In genomic region chr6:130852844-130853554, GRCh38 we compare ENCODE assay signal across 28 cellular contexts. TPM values are rescaled to one million over a fixed set of nuclear protein-coding genes. Genes with fewer than 3 reads are reported as not detected.
A peak's percentile ranks its signal among the peaks of the same experiment; 100 is the strongest.
DNase-seq lines count a peak whose midpoint lies in the region; ATAC-seq and TF ChIP-seq lines count a peak whose summit lies in the region.
"Had no signal": no experiment of that assay in that cellular context is flagged by ENCODE, and none has a peak within 500 bp of the region (broad histone marks: within the 10 kb centered on the region; RNA-seq: fewer than 3 reads in every experiment).

No MANE protein-coding gene starts in this region.

- H3K27me3 Mint-ChIP-seq in HFFc6 (ENCODE audit: insufficient read depth) = no peaks in the 10 kb centered on the region; the same call in 1 of the 2 replicates
- H3K27me3 Mint-ChIP-seq: activated naive CD4-positive, alpha-beta T cell treated with anti-CD3 and anti-CD28 coated beads, Interleukin-2, amount 50 U/mL, for 24 hours; activated T-helper 17 cell treated with anti-CD3 and anti-CD28 coated beads, Interleukin-2, amount 50 U/mL, for 72 hours; memory B cell had no signal

- no peaks in the 10 kb centered on the region for H3K9me3 Mint-ChIP-seq in HFFc6
- H3K9me3 Mint-ChIP-seq: activated naive CD4-positive, alpha-beta T cell treated with anti-CD3 and anti-CD28 coated beads, Interleukin-2, amount 50 U/mL, for 24 hours; activated T-helper 17 cell treated with anti-CD3 and anti-CD28 coated beads, Interleukin-2, amount 50 U/mL, for 72 hours had no signal

- peaks cover 14% of the 10 kb centered on the region for H3K36me3 Mint-ChIP-seq in HFFc6 (ENCODE audit: low read depth)

- no peak for TF ChIP-seq POLR2A in thyroid gland (IDR thresholded peaks at IDR 0.05)

- H3K27ac Mint-ChIP-seq in HFFc6 = peak overlapping the region; percentile 76; the same call in 1 of the 2 replicates
- H3K27ac Mint-ChIP-seq: activated naive CD4-positive, alpha-beta T cell treated with anti-CD3 and anti-CD28 coated beads, Interleukin-2, amount 50 U/mL, for 24 hours; activated T-helper 17 cell treated with anti-CD3 and anti-CD28 coated beads, Interleukin-2, amount 50 U/mL, for 72 hours; memory B cell had no signal

- no peaks in the 10 kb centered on the region for H3K4me1 ChIP-seq in thyroid gland
- H3K4me1 ChIP-seq: breast epithelium, prostate gland had no signal

- intact Hi-C loops in thyroid gland (cut with DNase I) = no loop called here

- H3K4me3 Mint-ChIP-seq in HFFc6 = no peak overlapping the region
- H3K4me3 Mint-ChIP-seq: activated naive CD4-positive, alpha-beta T cell treated with anti-CD3 and anti-CD28 coated beads, Interleukin-2, amount 50 U/mL, for 24 hours; activated T-helper 17 cell treated with anti-CD3 and anti-CD28 coated beads, Interleukin-2, amount 50 U/mL, for 72 hours; memory B cell had no signal

- no peak overlapping the region for H3K4me3 ChIP-seq in thyroid gland (replicated peaks in 1 of 3)
- H3K4me3 ChIP-seq: breast epithelium, prostate gland, sigmoid colon had no signal

- H3K9me3 ChIP-seq in thyroid gland = no peaks in the 10 kb centered on the region
- H3K9me3 ChIP-seq: breast epithelium, prostate gland, sigmoid colon had no signal

- H3K4me1 Mint-ChIP-seq in HFFc6 (ENCODE audit: low read depth) = peaks cover 52% of the 10 kb centered on the region
- H3K4me1 Mint-ChIP-seq: activated T-helper 17 cell treated with anti-CD3 and anti-CD28 coated beads, Interleukin-2, amount 50 U/mL, for 72 hours had no signal

- DNase-seq in HFFc6 (no peak), amniotic epithelial cell (ENCODE audit: low read depth) (peak; percentile 73), left lobe of liver (ENCODE audit: low spot score) (no peak), thyroid gland (no peak)
- DNase-seq in activated naive CD4-positive, alpha-beta T cell (lab: John Stamatoyannopoulos, UW) = no peak
- DNase-seq: activated CD4-positive, alpha-beta T cell treated with anti-CD3 and anti-CD28 coated beads for 4 hours; amygdala; DMS79 treated with DMSO at 0.1 percent for 48 hours; effector CD4-positive, alpha-beta T cell; GOT3; hypothalamus; NCI-H146; NCI-H2107; NCI-H748 treated with DMSO at 0.1 percent for 48 hours; Right ventricle myocardium superior; sigmoid colon; stimulated activated CD4-positive, alpha-beta T cell treated with anti-CD3 and anti-CD28 coated beads, Interleukin-4, amount 100 ng/mL, for 1 hour; trophoblast cell had no signal

- peak; percentile 27 for ATAC-seq in left lobe of liver
- no peak for ATAC-seq in HG03108 (IDR thresholded peaks at IDR 0.05; ENCODE audit: unreplicated experiment)
- ATAC-seq in HG03039 (IDR thresholded peaks at IDR 0.05; ENCODE audit: unreplicated experiment) = no peak
- ATAC-seq: activated T-helper 17 cell treated with anti-CD3 and anti-CD28 coated beads, Interleukin-2, amount 50 U/mL, for 72 hours; Panc1 had no signal

- TF ChIP-seq CTCF in HFFc6 (IDR thresholded peaks at IDR 0.05) (no peak), thyroid gland (IDR thresholded peaks at IDR 0.05) (no peak)

- no peaks in the 10 kb centered on the region for H3K36me3 ChIP-seq in thyroid gland
- H3K36me3 ChIP-seq: breast epithelium, prostate gland had no signal

- H3K27me3 ChIP-seq in thyroid gland = no peaks in the 10 kb centered on the region
- H3K27me3 ChIP-seq: breast epithelium, sigmoid colon had no signal

- no peak overlapping the region for H3K27ac ChIP-seq in thyroid gland
- H3K27ac ChIP-seq: breast epithelium, C4-2B, prostate gland, sigmoid colon had no signal

- 56 to 64% methylated on average over 7 of the region's 7 CpGs for WGBS in thyroid gland, 2 donors

RNA-seq across cellular contexts. Expression of gene SMLR1, which starts 25.8 kb away (rescaled TPM):
- total RNA-seq in HFFc6 (2021; fragmentation: NEBNext Ultra II Directional; extraction: Animal tissue kit (Norgen Biotek cat#: 25700)) = not detected
- total RNA-seq in left lobe of liver (22.2 TPM), thyroid gland (not detected)
- total RNA-seq: activated T-helper 17 cell treated with anti-CD3 and anti-CD28 coated beads, Interleukin-2, amount 50 U/mL, for 72 hours; breast epithelium; LHCN-M2; Right ventricle myocardium superior; sigmoid colon had no signal

Comparison
In these comparisons a context has a peak if more than half of its experiments do, and no peak if none do; other contexts are left out.
1. RNA of gene SMLR1, which starts 25.8 kb away (total RNA-seq): 22.2 TPM in left lobe of liver (single experiment); not detected in HFFc6 and not detected in thyroid gland; every median in the first group is over 10 times any median in the second.